20 cellular contexts compared by ENCODE assay signal in the genomic region with DNA sequence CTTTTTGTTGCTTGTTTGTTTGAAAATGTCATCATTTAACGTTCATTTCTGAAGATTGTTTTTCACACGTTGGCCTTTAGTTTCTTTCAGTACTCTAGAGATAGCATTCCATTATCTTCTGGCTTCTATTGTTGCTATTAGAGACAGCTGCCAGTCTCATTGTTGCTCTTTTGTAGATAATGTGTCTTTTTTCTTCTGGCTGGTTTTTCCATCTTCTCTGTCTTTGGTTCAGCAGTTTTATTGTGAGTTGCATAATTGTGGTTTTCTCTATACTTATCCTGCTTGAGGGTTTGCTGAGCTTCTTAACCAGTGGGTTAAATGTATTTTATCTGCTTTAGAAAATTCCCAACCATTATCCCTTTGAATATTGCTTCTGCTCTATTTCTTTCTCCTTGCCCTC.
"Had no signal": no experiment of that assay in that cellular context is flagged by ENCODE, and none has a peak within 500 bp of the region (broad histone marks: within the 10 kb centered on the region; RNA-seq: fewer than 3 reads in every experiment).

No MANE protein-coding gene starts in this region.

- H3K4me3 ChIP-seq: coronary artery, gastrocnemius medialis, heart right ventricle, mucosa of descending colon, ovary, psoas muscle, right lobe of liver, thoracic aorta, upper lobe of right lung had no signal

- DNase-seq: activated CD4-positive, alpha-beta T cell treated with anti-CD3 and anti-CD28 coated beads, Interleukin-2, amount 50 U/mL, for 4 hours; activated effector memory CD4-positive, alpha-beta T cell treated with anti-CD3 and anti-CD28 coated beads, Interleukin-2, amount 50 U/mL, for 16 hours; activated naive CD4-positive, alpha-beta T cell treated with anti-CD3 and anti-CD28 coated beads, Interleukin-2, amount 50 U/mL, for 16 hours; activated T-cell treated with anti-CD3 and anti-CD28 coated beads, Interleukin-2, amount 50 U/mL, for 72 hours; aorta; gastrocnemius medialis; heart right ventricle; immature natural killer cell; left cardiac atrium; mesenchymal stem cell; mucosa of descending colon; naive thymus-derived CD4-positive, alpha-beta T cell; ovary; psoas muscle; right lobe of liver; stimulated activated CD4-positive, alpha-beta T cell treated with anti-CD3 and anti-CD28 coated beads, Interleukin-4, amount 100 ng/mL, for 4 hours; upper lobe of right lung had no signal

- H3K27me3 ChIP-seq: gastrocnemius medialis, heart right ventricle, ovary, right lobe of liver, upper lobe of right lung had no signal

- H3K36me3 ChIP-seq: gastrocnemius medialis, heart right ventricle, ovary, right lobe of liver, thoracic aorta, upper lobe of right lung had no signal

- ATAC-seq: activated T-cell treated with anti-CD3 and anti-CD28 coated beads, Interleukin-2, amount 50 U/mL, for 72 hours; gastrocnemius medialis; heart right ventricle; left cardiac atrium; mucosa of descending colon; naive thymus-derived CD4-positive, alpha-beta T cell; psoas muscle; right lobe of liver; stimulated activated memory B cell treated with anti-CD40 and anti-IgM and Interleukin-4, amounts not matched to agents 10 μg/mL and 1 μg/mL and 100 μg/mL, for 72 hours; upper lobe of right lung had no signal
